10 cellular contexts compared by ENCODE assay signal in the genomic region with DNA sequence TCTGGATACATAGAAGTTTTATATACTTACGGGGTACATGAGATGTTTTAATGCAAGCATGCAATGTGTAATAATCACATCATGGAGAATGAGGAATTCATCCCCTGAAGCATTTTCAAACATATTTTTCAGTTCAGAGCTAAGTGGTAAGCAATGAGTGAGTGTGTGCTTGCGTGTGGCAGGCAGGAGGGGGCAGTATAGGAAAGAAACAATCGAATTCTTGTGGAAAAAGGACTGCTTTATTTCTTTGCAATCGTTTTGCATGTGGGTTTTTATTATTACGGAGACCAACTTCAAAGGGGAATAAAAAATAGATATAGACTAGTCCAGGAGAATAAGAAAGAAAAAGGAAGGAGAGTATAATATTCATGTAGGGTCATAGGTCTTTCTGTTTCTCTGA.
DNase-seq lines count a peak whose midpoint lies in the region; ATAC-seq and TF ChIP-seq lines count a peak whose summit lies in the region.
"Had no signal": no experiment of that assay in that cellular context is flagged by ENCODE, and none has a peak within 500 bp of the region (broad histone marks: within the 10 kb centered on the region; RNA-seq: fewer than 3 reads in every experiment).

No MANE protein-coding gene starts in this region.

- intact Hi-C loops in colonic mucosa (cut with DNase I), result no loop called here

- H3K9me3 ChIP-seq in colonic mucosa, result no peaks in the 10 kb centered on the region

- H3K27ac ChIP-seq in colonic mucosa, result no peak overlapping the region

- H3K27me3 ChIP-seq in colonic mucosa, result no peaks in the 10 kb centered on the region

- peak; percentile 30 for ATAC-seq in GM18870 (IDR thresholded peaks at IDR 0.05; ENCODE audit: unreplicated experiment)

- TF ChIP-seq CTCF in LNCaP clone FGC (IDR thresholded peaks at IDR 0.05; ENCODE audit: control insufficient read depth, extremely low read depth, insufficient read depth) (peak; percentile 74), fibroblast of pulmonary artery (IDR thresholded peaks at IDR 0.05; ENCODE audit: low read length, missing control alignments) (peak; percentile 25), colonic mucosa (IDR thresholded peaks at IDR 0.05) (no peak)

- no peaks in the 10 kb centered on the region for H3K36me3 ChIP-seq in colonic mucosa

- DNase-seq in AML-193 (lab: John Stamatoyannopoulos, UW), result peak; percentile 35 to 36
- DNase-seq in LNCaP clone FGC (ENCODE audit: low read depth), result no peak
- DNase-seq in fibroblast of pulmonary artery (ENCODE audit: low read depth), result no peak
- DNase-seq in NCI-H345 (lab: John Stamatoyannopoulos, UW), result no peak
- no peak for DNase-seq in dermis blood vessel endothelial cell
- DNase-seq in colonic mucosa, result no peak
- no peak for DNase-seq in AG20443 (ENCODE audit: low spot score)
- DNase-seq: activated T-cell treated with anti-CD3 and anti-CD28 coated beads, Interleukin-2, amount 50 U/mL, for 24 hours; DMS153 had no signal

- no peak overlapping the region for H3K9ac ChIP-seq in colonic mucosa (ENCODE audit: low read depth in 2 of 2, low read length in 2 of 2)

- no peaks in the 10 kb centered on the region for H3K4me1 ChIP-seq in colonic mucosa

- no peak overlapping the region for H3K4me3 ChIP-seq in LNCaP clone FGC (ENCODE audit: low read depth, low read length)
- H3K4me3 ChIP-seq in fibroblast of pulmonary artery (replicated peaks; ENCODE audit: low read depth, low read length), result no peak overlapping the region
- no peak overlapping the region for H3K4me3 ChIP-seq in colonic mucosa

Comparison
In these comparisons a context has a peak if more than half of its experiments do, and no peak if none do; other contexts are left out.
1. DNase-seq: peak in AML-193 (2 of 2); none in LNCaP clone FGC (single experiment), fibroblast of pulmonary artery (single experiment), NCI-H345 (single experiment), dermis blood vessel endothelial cell (single experiment), colonic mucosa (single experiment) and AG20443 (single experiment).